Comparison of ENCODE assay signal across 21 cellular contexts in the genomic region with DNA sequence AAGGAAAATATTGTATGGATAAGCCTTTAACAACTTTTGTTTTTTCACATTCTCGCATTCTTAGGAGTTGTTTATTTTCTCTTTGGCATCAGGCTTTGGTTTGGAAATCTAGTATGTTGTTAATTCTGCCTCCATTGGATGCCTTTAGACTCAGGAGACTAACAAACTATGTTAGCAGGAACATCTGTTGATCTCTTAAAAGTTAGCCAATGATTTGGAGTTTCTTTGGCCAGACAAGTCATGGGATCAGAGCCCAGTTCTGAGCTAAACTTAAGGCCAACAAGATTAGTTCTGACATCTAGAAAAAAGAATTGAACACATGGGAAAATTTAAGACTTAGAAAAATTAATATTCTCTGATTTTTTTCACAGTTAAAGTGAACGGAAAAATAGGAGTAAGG. TPM values are rescaled to one million over a fixed set of nuclear protein-coding genes. Genes with fewer than 3 reads are reported as not detected.
DNase-seq lines count a peak whose midpoint lies in the region; ATAC-seq and TF ChIP-seq lines count a peak whose summit lies in the region.
"Had no signal": no experiment of that assay in that cellular context is flagged by ENCODE, and none has a peak within 500 bp of the region (broad histone marks: within the 10 kb centered on the region; RNA-seq: fewer than 3 reads in every experiment).

No MANE protein-coding gene starts in this region.

- H3K27me3 ChIP-seq in SK-N-SH (ENCODE audit: insufficient read depth) (no peaks in the 10 kb centered on the region), osteoblast (ENCODE audit: insufficient read depth, low read length) (no peaks in the 10 kb centered on the region), colonic mucosa (no peaks in the 10 kb centered on the region)
- H3K27me3 ChIP-seq: transverse colon had no signal

- H4K20me1 ChIP-seq in SK-N-SH (ENCODE audit: insufficient read depth), result no peaks in the 10 kb centered on the region
- no peaks in the 10 kb centered on the region for H4K20me1 ChIP-seq in osteoblast (ENCODE audit: insufficient read depth, low read length)

- H2AFZ ChIP-seq in SK-N-SH (ENCODE audit: low read depth), result no peak overlapping the region
- H2AFZ ChIP-seq in osteoblast (ENCODE audit: low read length), result peak overlapping the region; percentile 44
- H2AFZ ChIP-seq: GM23338 had no signal

- H3F3A ChIP-seq in SK-N-SH (replicated peaks; ENCODE audit: insufficient read depth), result peaks cover 2% of the 10 kb centered on the region

- TF ChIP-seq CTCF in SK-N-SH (IDR thresholded peaks at IDR 0.05) (no peak), fibroblast of the aortic adventitia (IDR thresholded peaks at IDR 0.05; ENCODE audit: insufficient read depth, low read length) (no peak), osteoblast (IDR thresholded peaks at IDR 0.05; ENCODE audit: extremely low read depth, low read depth, low read length) (no peak), colonic mucosa (IDR thresholded peaks at IDR 0.05) (no peak)

- H3K27ac ChIP-seq in SK-N-SH (ENCODE audit: low read depth in 2 of 2, low read length in 1 of 2) (peak overlapping the region in 1 of 2 experiments; percentile 46; a peak in 1 of 4 replicates), osteoblast (ENCODE audit: low read depth, low read length) (no peak overlapping the region), colonic mucosa (no peak overlapping the region)
- H3K27ac ChIP-seq: transverse colon had no signal

- H3K79me2 ChIP-seq in SK-N-SH (ENCODE audit: insufficient read depth) (no peaks in the 10 kb centered on the region), osteoblast (ENCODE audit: insufficient read depth, low read length) (no peaks in the 10 kb centered on the region)

- H3K9me3 ChIP-seq in SK-N-SH (no peaks in the 10 kb centered on the region), osteoblast (ENCODE audit: low read depth, low read length) (no peaks in the 10 kb centered on the region), colonic mucosa (no peaks in the 10 kb centered on the region)
- H3K9me3 ChIP-seq: transverse colon had no signal

- POLR2A ChIA-PET in SK-N-SH (lab: Yijun Ruan, JAX), result no interaction called here

- TF ChIP-seq RAD21 in SK-N-SH (IDR thresholded peaks at IDR 0.05; ENCODE audit: low read length), result no peak

- intact Hi-C loops in colonic mucosa (cut with DNase I), result no loop called here

- H3K4me1 ChIP-seq in SK-N-SH (ENCODE audit: control insufficient read depth in 1 of 2, insufficient read depth in 2 of 2, low read depth in 1 of 2, low read length in 1 of 2) (peaks cover 0 to 8% of the 10 kb centered on the region in 2 experiments; a peak in 1 of 4 replicates), osteoblast (ENCODE audit: insufficient read depth, low read length) (peaks cover 9% of the 10 kb centered on the region), colonic mucosa (no peaks in the 10 kb centered on the region)

- H3K9me2 ChIP-seq in SK-N-SH, result no peaks in the 10 kb centered on the region

- ATAC-seq in HG02763 (IDR thresholded peaks at IDR 0.05; ENCODE audit: unreplicated experiment), result no peak
- no peak for ATAC-seq in GM18502 (IDR thresholded peaks at IDR 0.05; ENCODE audit: poor library complexity, unreplicated experiment)
- ATAC-seq: activated naive CD8-positive, alpha-beta T cell treated with anti-CD3 and anti-CD28 coated beads, Interleukin-2, amount 50 U/mL, for 24 hours; CD8-positive, alpha-beta T cell; GM23338 had no signal

- H3K36me3 ChIP-seq in SK-N-SH (replicated peaks in 1 of 2; ENCODE audit: control insufficient read depth in 1 of 2, insufficient read depth in 2 of 2, low read length in 1 of 2) (no peaks in the 10 kb centered on the region), osteoblast (ENCODE audit: insufficient read depth, low read length) (no peaks in the 10 kb centered on the region), colonic mucosa (no peaks in the 10 kb centered on the region)
- H3K36me3 ChIP-seq: transverse colon had no signal

- 75% methylated on average over 2 of the region's 2 CpGs for WGBS in SK-N-SH (ENCODE audit: low lambda C conversion rate)

- H3K4me2 ChIP-seq in SK-N-SH (no peak overlapping the region), osteoblast (ENCODE audit: insufficient read depth, low read length) (no peak overlapping the region)
- H3K4me2 ChIP-seq: GM23338 had no signal

- H3K9ac ChIP-seq in SK-N-SH (no peak overlapping the region), colonic mucosa (ENCODE audit: low read depth in 2 of 2, low read length in 2 of 2) (no peak overlapping the region)

- H3K4me3 ChIP-seq in SK-N-SH (ENCODE audit: low read depth in 2 of 2, low read length in 1 of 2) (no peak overlapping the region), fibroblast of the aortic adventitia (ENCODE audit: low read depth, low read length) (no peak overlapping the region), osteoblast (ENCODE audit: insufficient read depth, low read length) (no peak overlapping the region), colonic mucosa (no peak overlapping the region)
- H3K4me3 ChIP-seq: GM23338, lung, transverse colon had no signal

- TF ChIP-seq EP300 in SK-N-SH (IDR thresholded peaks at IDR 0.05; ENCODE audit: borderline replicate concordance in 1 of 2, low read depth in 1 of 2, low read length in 1 of 2), result no peak

- CTCF ChIA-PET in SK-N-SH (lab: Yijun Ruan, JAX), result interaction anchor here (1.0 to 4.6 kb wide), 3 partner anchors 9 to 257 kb away, joined by 3 to 21 read pairs (median 10); no protein-coding TSS in a partner anchor

- DNase-seq in AG08395 (ENCODE audit: low spot score) (peak; percentile 83), SK-N-SH (no peak), fibroblast of the aortic adventitia (ENCODE audit: low read depth) (peak; percentile 95), osteoblast (ENCODE audit: insufficient read length, low spot score, missing footprints) (no peak), colonic mucosa (no peak), SHP77 treated with DMSO at 0.1 percent for 48 hours (lab: John Stamatoyannopoulos, UW) (no peak)
- DNase-seq: activated CD4-positive, alpha-beta T cell treated with anti-CD3 and anti-CD28 coated beads for 4 hours; activated naive CD8-positive, alpha-beta T cell treated with anti-CD3 and anti-CD28 coated beads, Interleukin-2, amount 50 U/mL, for 24 hours; caudate nucleus; CD8-positive, alpha-beta T cell; DMS79 treated with DMSO at 0.1 percent for 48 hours; effector memory CD4-positive, alpha-beta T cell; naive B cell; NCI-H1417; stimulated activated CD4-positive, alpha-beta T cell treated with anti-CD3 and anti-CD28 coated beads, Interleukin-15, amount 100 ng/mL, for 24 hours; stimulated activated naive CD4-positive, alpha-beta T cell treated with Interleukin-2 at 50 U/mL for 16 hours; transverse colon had no signal

TF ChIP-seq in SK-N-SH, 30 proteins besides CTCF, POLR2A, EP300 and RAD21 (continues in another document):
- no peak for TF ChIP-seq MEF2A (IDR thresholded peaks at IDR 0.05; ENCODE audit: borderline replicate concordance, low read depth)
- no peak for TF ChIP-seq NFIC (IDR thresholded peaks at IDR 0.05; ENCODE audit: borderline replicate concordance)
- no peak for TF ChIP-seq GATA2 (CRISPR knock-in tag; IDR thresholded peaks at IDR 0.05)
- TF ChIP-seq, protein P1, sequence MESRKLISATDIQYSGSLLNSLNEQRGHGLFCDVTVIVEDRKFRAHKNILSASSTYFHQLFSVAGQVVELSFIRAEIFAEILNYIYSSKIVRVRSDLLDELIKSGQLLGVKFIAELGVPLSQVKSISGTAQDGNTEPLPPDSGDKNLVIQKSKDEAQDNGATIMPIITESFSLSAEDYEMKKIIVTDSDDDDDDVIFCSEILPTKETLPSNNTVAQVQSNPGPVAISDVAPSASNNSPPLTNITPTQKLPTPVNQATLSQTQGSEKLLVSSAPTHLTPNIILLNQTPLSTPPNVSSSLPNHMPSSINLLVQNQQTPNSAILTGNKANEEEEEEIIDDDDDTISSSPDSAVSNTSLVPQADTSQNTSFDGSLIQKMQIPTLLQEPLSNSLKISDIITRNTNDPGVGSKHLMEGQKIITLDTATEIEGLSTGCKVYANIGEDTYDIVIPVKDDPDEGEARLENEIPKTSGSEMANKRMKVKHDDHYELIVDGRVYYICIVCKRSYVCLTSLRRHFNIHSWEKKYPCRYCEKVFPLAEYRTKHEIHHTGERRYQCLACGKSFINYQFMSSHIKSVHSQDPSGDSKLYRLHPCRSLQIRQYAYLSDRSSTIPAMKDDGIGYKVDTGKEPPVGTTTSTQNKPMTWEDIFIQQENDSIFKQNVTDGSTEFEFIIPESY (IDR thresholded peaks at IDR 0.05; ENCODE audit: borderline replicate concordance, low read depth), result no peak
- TF ChIP-seq JUND (IDR thresholded peaks at IDR 0.05), result no peak
- TF ChIP-seq, protein P2, sequence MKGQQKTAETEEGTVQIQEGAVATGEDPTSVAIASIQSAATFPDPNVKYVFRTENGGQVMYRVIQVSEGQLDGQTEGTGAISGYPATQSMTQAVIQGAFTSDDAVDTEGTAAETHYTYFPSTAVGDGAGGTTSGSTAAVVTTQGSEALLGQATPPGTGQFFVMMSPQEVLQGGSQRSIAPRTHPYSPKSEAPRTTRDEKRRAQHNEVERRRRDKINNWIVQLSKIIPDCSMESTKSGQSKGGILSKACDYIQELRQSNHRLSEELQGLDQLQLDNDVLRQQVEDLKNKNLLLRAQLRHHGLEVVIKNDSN (IDR thresholded peaks at IDR 0.05; ENCODE audit: borderline replicate concordance, low read depth), result no peak
- TF ChIP-seq NRF1 (IDR thresholded peaks at IDR 0.05; ENCODE audit: low read depth, low read length), result no peak
- TF ChIP-seq FOXJ3 (CRISPR knock-in tag; IDR thresholded peaks at IDR 0.05), result no peak
- TF ChIP-seq TCF12 (IDR thresholded peaks at IDR 0.05), result 0 out of 2 replicates have a peak, but pooled peaks have one; percentile 15
- TF ChIP-seq MXI1 (IDR thresholded peaks at IDR 0.05; ENCODE audit: low read depth, low read length), result no peak
- no peak for TF ChIP-seq RCOR1 (IDR thresholded peaks at IDR 0.05; ENCODE audit: low read length)
- TF ChIP-seq FOSL2 (IDR thresholded peaks at IDR 0.05; ENCODE audit: borderline replicate concordance, low read depth), result no peak

RNA-seq across cellular contexts. Expression of a gene that starts 35.3 kb away (rescaled TPM):
- 85.6 and 108 TPM in 2 replicates for polyA plus RNA-seq in SK-N-SH (2012; rRNA removed)
- 113 and 145 TPM in 2 replicates for polyA plus RNA-seq in SK-N-SH (2012; cell fraction: cytosol; rRNA removed)
- 27.7 and 44.7 TPM in 2 replicates for polyA plus RNA-seq in SK-N-SH (2012; cell fraction: nucleus; rRNA removed)
- 93.9 and 101 TPM in 2 replicates for total RNA-seq in fibroblast of the aortic adventitia (ENCODE audit: low replicate concordance)
- 67.8 and 69.5 TPM in 2 replicates for total RNA-seq in osteoblast
- 100 to 1,000 TPM in 1 of 2 donors, 10 to 100 TPM in 1; 85.3 to 108 TPM for total RNA-seq in colonic mucosa

RNA-seq across cellular contexts. Expression of a gene that starts 57.7 kb away (rescaled TPM):
- polyA plus RNA-seq in SK-N-SH (2012; rRNA removed), result 18.6 and 19.8 TPM in 2 replicates
- polyA plus RNA-seq in SK-N-SH (2012; cell fraction: cytosol; rRNA removed), result 16.0 and 20.7 TPM in 2 replicates
- polyA plus RNA-seq in SK-N-SH (2012; cell fraction: nucleus; rRNA removed), result 12.1 and 24.0 TPM in 2 replicates
- total RNA-seq in fibroblast of the aortic adventitia (ENCODE audit: low replicate concordance) (76.6 and 192 TPM in 2 replicates), osteoblast (139 and 160 TPM in 2 replicates), colonic mucosa (100 to 1,000 TPM in 1 of 2 donors, 10 to 100 TPM in 1; 93.7 to 161 TPM)

Comparison
In these comparisons a context has a peak if more than half of its experiments do, and no peak if none do; other contexts are left out.
1. DNase-seq: peak in AG08395 (single experiment) and fibroblast of the aortic adventitia (single experiment); none in SK-N-SH (single experiment), osteoblast (single experiment), colonic mucosa (single experiment) and SHP77 treated with DMSO at 0.1 percent for 48 hours (single experiment).